Comparison of ENCODE assay signal across 14 cellular contexts in genomic region chr5:99061299-99061698, GRCh38.
DNase-seq lines count a peak whose midpoint lies in the region; ATAC-seq, FAIRE-seq and TF ChIP-seq lines count a peak whose summit lies in the region.
"Had no signal": no experiment of that assay in that cellular context is flagged by ENCODE, and none has a peak within 500 bp of the region (broad histone marks: within the 10 kb centered on the region; RNA-seq: fewer than 3 reads in every experiment).

No MANE protein-coding gene starts in this region.

- intact Hi-C loops in HepG2 (cut with micrococcal nuclease; ENCODE audit: unreplicated experiment): loop anchor here (2.0 kb wide), 1 partner anchor 220 kb away; no protein-coding TSS in a partner anchor
- intact Hi-C loops in right lobe of liver (cut with DNase I): loop anchor here in 1 of 2 donors (5.0 kb wide), 1 partner anchor 154 kb away; no protein-coding TSS in a partner anchor
- intact Hi-C loops in A673 (cut with micrococcal nuclease; ENCODE audit: unreplicated experiment): no loop called here
- intact Hi-C loops in kidney (cut with DNase I): no loop called here

- in situ Hi-C loops in HepG2 (cut with HindIII; ENCODE audit: extremely low pct_ligation_motif_present, low pct_unique_long_range_greater_than_20kb): no loop called here

- 0% methylated on average over 2 of the region's 2 CpGs for WGBS in HepG2 (ENCODE audit: low lambda C conversion rate)
- 63% methylated on average over 1 of the region's 2 CpGs for WGBS in right lobe of liver (ENCODE audit: insufficient coverage, low coverage, low lambda C conversion rate, missing lambda C conversion rate)

- POLR2A ChIA-PET in HepG2 (lab: Yijun Ruan, JAX): no interaction called here
- POLR2A ChIA-PET in WTC11 (lab: Charles Lee): no interaction called here
- POLR2A ChIA-PET in A673 (lab: Charles Lee; ENCODE audit: low non-redundant PET): no interaction called here

- TF ChIP-seq POLR2A in HepG2 (IDR thresholded peaks at IDR 0.05; ENCODE audit: insufficient read depth in 1 of 2, low read depth in 2 of 2, low read length in 2 of 2): no peak
- TF ChIP-seq POLR2A in right lobe of liver (IDR thresholded peaks at IDR 0.05): no peak

- ATAC-seq in HepG2 (peak; percentile 65), right lobe of liver (no peak), WTC11 (peak; percentile 30; the same call in 1 of the 2 replicates), GM18520 (IDR thresholded peaks at IDR 0.05; ENCODE audit: unreplicated experiment) (no peak), GM18861 (IDR thresholded peaks at IDR 0.05; ENCODE audit: unreplicated experiment) (no peak)
- ATAC-seq: activated CD8-positive, alpha-beta memory T cell treated with anti-CD3 and anti-CD28 coated beads, Interleukin-2, amount 10 ng/mL, durations not matched to agents 7 days and 5 days had no signal

- no peak overlapping the region for H3K9ac ChIP-seq in HepG2 (ENCODE audit: insufficient read depth, low read depth, low read length)
- peak overlapping the region; percentile 68 for H3K9ac ChIP-seq in keratinocyte (ENCODE audit: control insufficient read depth, extremely low read depth, insufficient read depth, low read length)
- H3K9ac ChIP-seq in kidney (ENCODE audit: low read length in 2 of 2): no peak overlapping the region

- BruUV-seq in HepG2 (replicated peaks; lab: Mats Ljungman, UMichigan) (no TSS peak), A673 (replicated peaks; lab: Mats Ljungman, UMichigan) (no TSS peak)

- no peaks in the 10 kb centered on the region for H3K27me3 Mint-ChIP-seq in WTC11 (ENCODE audit: low read depth)
- H3K27me3 Mint-ChIP-seq: activated naive CD8-positive, alpha-beta T cell treated with anti-CD3 and anti-CD28 coated beads for 36 hours had no signal

- H3K4me1 ChIP-seq in HepG2 (ENCODE audit: insufficient read depth, low read length): peaks cover 23% of the 10 kb centered on the region
- H3K4me1 ChIP-seq in right lobe of liver: peaks cover 0 to 6% (median 0%) of the 10 kb centered on the region in 4 donors
- H3K4me1 ChIP-seq in keratinocyte (ENCODE audit: control insufficient read depth, extremely low read depth, insufficient read depth, low read length): peaks cover 21% of the 10 kb centered on the region
- peaks cover 3% of the 10 kb centered on the region for H3K4me1 ChIP-seq in A673 (ENCODE audit: insufficient read depth, low read length, poor library complexity, severe bottlenecking)
- no peaks in the 10 kb centered on the region for H3K4me1 ChIP-seq in kidney (ENCODE audit: control insufficient read depth in 1 of 2, insufficient read depth in 1 of 2, low read depth in 1 of 2, low read length in 2 of 2)

- no peak overlapping the region for H3K27ac ChIP-seq in HepG2 (ENCODE audit: extremely low read length, insufficient read depth, low read length)
- H3K27ac ChIP-seq in right lobe of liver: no peak overlapping the region
- H3K27ac ChIP-seq in keratinocyte (ENCODE audit: control insufficient read depth, insufficient read depth, low read length): peak overlapping the region; percentile 94
- no peak overlapping the region for H3K27ac ChIP-seq in A673 (ENCODE audit: low read depth, low read length, poor library complexity, severe bottlenecking)
- no peak overlapping the region for H3K27ac ChIP-seq in kidney (ENCODE audit: low read depth in 2 of 2, low read length in 2 of 2)

- H3K27me3 ChIP-seq in HepG2 (ENCODE audit: control insufficient read depth in 1 of 2, insufficient read depth in 2 of 2, low read length in 2 of 2) (no peaks in the 10 kb centered on the region), right lobe of liver (no peaks in the 10 kb centered on the region), keratinocyte (ENCODE audit: control insufficient read depth, extremely low read depth, insufficient read depth, low read length) (no peaks in the 10 kb centered on the region), A673 (replicated peaks; ENCODE audit: insufficient read depth, low read depth, low read length, poor library complexity) (no peaks in the 10 kb centered on the region)

- H3K4me1 Mint-ChIP-seq in WTC11: no peaks in the 10 kb centered on the region

- H3K9me3 ChIP-seq in HepG2 (ENCODE audit: low read length) (no peaks in the 10 kb centered on the region), right lobe of liver (no peaks in the 10 kb centered on the region), keratinocyte (ENCODE audit: control insufficient read depth, low read depth, low read length) (no peaks in the 10 kb centered on the region), A673 (ENCODE audit: low read depth, low read length, poor library complexity, severe bottlenecking) (no peaks in the 10 kb centered on the region), kidney (ENCODE audit: control insufficient read depth in 1 of 2, low read length in 2 of 2) (no peaks in the 10 kb centered on the region)

- no peaks in the 10 kb centered on the region for H3K36me3 ChIP-seq in HepG2 (replicated peaks in 1 of 2; ENCODE audit: control insufficient read depth in 1 of 2, insufficient read depth in 2 of 2, low read length in 2 of 2)
- H3K36me3 ChIP-seq in right lobe of liver: no peaks in the 10 kb centered on the region
- H3K36me3 ChIP-seq in keratinocyte (ENCODE audit: control insufficient read depth in 2 of 2, extremely low read depth in 1 of 2, insufficient read depth in 2 of 2, low read length in 2 of 2): no peaks in the 10 kb centered on the region
- H3K36me3 ChIP-seq in A673 (ENCODE audit: insufficient read depth, low read length, poor library complexity, severe bottlenecking): no peaks in the 10 kb centered on the region
- H3K36me3 ChIP-seq in kidney (ENCODE audit: control insufficient read depth in 1 of 2, insufficient read depth in 2 of 2, low read length in 2 of 2): no peaks in the 10 kb centered on the region

- H3K36me3 Mint-ChIP-seq in WTC11: no peaks in the 10 kb centered on the region
- H3K36me3 Mint-ChIP-seq: activated CD8-positive, alpha-beta memory T cell treated with anti-CD3 and anti-CD28 coated beads, Interleukin-2, amount 10 ng/mL, durations not matched to agents 7 days and 5 days; activated naive CD8-positive, alpha-beta T cell treated with anti-CD3 and anti-CD28 coated beads for 36 hours had no signal

- H3K27ac Mint-ChIP-seq in WTC11: no peak overlapping the region
- H3K27ac Mint-ChIP-seq: activated CD8-positive, alpha-beta memory T cell treated with anti-CD3 and anti-CD28 coated beads, Interleukin-2, amount 10 ng/mL, durations not matched to agents 7 days and 5 days; activated naive CD8-positive, alpha-beta T cell treated with anti-CD3 and anti-CD28 coated beads for 36 hours had no signal

- H3K9me1 ChIP-seq in keratinocyte (ENCODE audit: control insufficient read depth, extremely low read depth, insufficient read depth, low read length): no peaks in the 10 kb centered on the region

- TF ChIP-seq CTCF in HepG2 (CRISPR knock-in tag; IDR thresholded peaks at IDR 0.05): no peak
- no peak for TF ChIP-seq CTCF in right lobe of liver (IDR thresholded peaks at IDR 0.05)
- no peak for TF ChIP-seq CTCF in WTC11 (IDR thresholded peaks at IDR 0.05)
- TF ChIP-seq CTCF in keratinocyte (optimal IDR thresholded peaks at IDR 0.05 in 1 of 3, IDR thresholded peaks at IDR 0.05 in 1 of 3, conservative IDR thresholded peaks at IDR 0.05 in 1 of 3; ENCODE audit: extremely low read depth in 1 of 3, insufficient read depth in 2 of 3, low read length in 3 of 3): no peak
- no peak for TF ChIP-seq CTCF in A673 (conservative IDR thresholded peaks at IDR 0.05; ENCODE audit: low read depth, low read length)
- TF ChIP-seq CTCF in kidney (IDR thresholded peaks at IDR 0.05; ENCODE audit: borderline replicate concordance, extremely low read depth, insufficient read depth): no peak

- dilution Hi-C loops in keratinocyte (cut with MboI; ENCODE audit: extremely low pct_ligation_motif_present, low sequenced_read_pairs): no loop called here

- TF ChIP-seq EP300 in HepG2 (IDR thresholded peaks at IDR 0.05; ENCODE audit: low read depth in 2 of 2, low read length in 2 of 2) (no peak), HepG2 (CRISPR knock-in tag; IDR thresholded peaks at IDR 0.05; ENCODE audit: borderline replicate concordance) (no peak)

- no peak for FAIRE-seq in HepG2 (lab: Jason Lieb, UNC)
- FAIRE-seq in keratinocyte (lab: Jason Lieb, UNC): no peak
- FAIRE-seq in kidney (lab: Jason Lieb, UNC): no peak

- CTCF ChIA-PET in HepG2 (lab: Yijun Ruan, JAX; ENCODE audit: low intra/inter-chr PET ratio, low total read pairs) (interaction anchor here (1.0 to 2.0 kb wide), 2 partner anchors 156 to 221 kb away, joined by 7 to 28 read pairs; no protein-coding TSS in a partner anchor), WTC11 (lab: Charles Lee) (interaction anchor here (0.9 to 2.1 kb wide), 5 partner anchors 15 to 132 kb away, joined by 3 to 6 read pairs (median 5); no protein-coding TSS in a partner anchor), A673 (lab: Charles Lee) (interaction anchor here (1.2 kb wide), 1 partner anchor 103 kb away, joined by 3 read pairs; no protein-coding TSS in a partner anchor)

- peak overlapping the region; percentile 35; the same call in 1 of the 2 replicates for H3K4me2 ChIP-seq in HepG2 (ENCODE audit: low read depth, low read length)
- peak overlapping the region; percentile 91 for H3K4me2 ChIP-seq in keratinocyte (ENCODE audit: control insufficient read depth, extremely low read depth, insufficient read depth, low read depth, low read length)

- no peaks in the 10 kb centered on the region for H3K79me2 ChIP-seq in HepG2 (ENCODE audit: insufficient read depth, low read length)
- no peaks in the 10 kb centered on the region for H3K79me2 ChIP-seq in keratinocyte (ENCODE audit: control insufficient read depth, insufficient read depth, low read length)

- H3K4me3 ChIP-seq in HepG2 (replicated peaks in 1 of 3; ENCODE audit: insufficient read depth in 1 of 3, low read depth in 2 of 3, low read length in 3 of 3) (no peak overlapping the region), right lobe of liver (no peak overlapping the region), keratinocyte (ENCODE audit: control insufficient read depth in 2 of 3, extremely low read depth in 1 of 3, insufficient read depth in 2 of 3, low read depth in 1 of 3, low read length in 3 of 3) (peak overlapping the region in 2 of 3 experiments; percentile 50 to 60), A673 (ENCODE audit: low read depth, low read length, poor library complexity, severe bottlenecking) (no peak overlapping the region), kidney (ENCODE audit: low read length in 2 of 2) (no peak overlapping the region)
- H3K4me3 ChIP-seq: lung had no signal

- H3K4me3 Mint-ChIP-seq in WTC11: no peak overlapping the region
- H3K4me3 Mint-ChIP-seq: activated CD8-positive, alpha-beta memory T cell treated with anti-CD3 and anti-CD28 coated beads, Interleukin-2, amount 10 ng/mL, durations not matched to agents 7 days and 5 days; activated naive CD8-positive, alpha-beta T cell treated with anti-CD3 and anti-CD28 coated beads for 36 hours had no signal

- H4K20me1 ChIP-seq in HepG2 (ENCODE audit: insufficient read depth, low read length): no peaks in the 10 kb centered on the region
- H4K20me1 ChIP-seq in keratinocyte (ENCODE audit: control insufficient read depth, extremely low read depth, insufficient read depth, low read length): no peaks in the 10 kb centered on the region

- TF ChIP-seq RAD21 in HepG2 (CRISPR knock-in tag; IDR thresholded peaks at IDR 0.05): no peak

- H2AFZ ChIP-seq in HepG2 (ENCODE audit: low read length) (no peak overlapping the region), keratinocyte (ENCODE audit: control insufficient read depth, low read length) (peak overlapping the region; percentile 87)

- H3K9me3 Mint-ChIP-seq in WTC11: no peaks in the 10 kb centered on the region
- H3K9me3 Mint-ChIP-seq: activated naive CD8-positive, alpha-beta T cell treated with anti-CD3 and anti-CD28 coated beads for 36 hours had no signal

- no peak for DNase-seq in HepG2 (ENCODE audit: low spot score)
- no peak for DNase-seq in right lobe of liver
- no peak for DNase-seq in WTC11 (ENCODE audit: low spot score)
- DNase-seq in keratinocyte (ENCODE audit: low read depth, low spot score): no peak
- no peak for DNase-seq in A673 (ENCODE audit: low spot score)
- DNase-seq in kidney: no peak
- DNase-seq: 8988T; activated CD8-positive, alpha-beta memory T cell treated with anti-CD3 and anti-CD28 coated beads, Interleukin-2, amount 10 ng/mL, durations not matched to agents 7 days and 5 days; activated naive CD8-positive, alpha-beta T cell treated with anti-CD3 and anti-CD28 coated beads for 36 hours; cerebellar nuclear complex; NCI-H1694 had no signal

Comparison
In these comparisons a context has a peak if more than half of its experiments do, and no peak if none do; other contexts are left out.
1. ATAC-seq: peak in HepG2 (single experiment) and WTC11 (single experiment); none in right lobe of liver (0 of 4), GM18520 (single experiment) and GM18861 (single experiment).
2. H3K4me3 ChIP-seq: peak in keratinocyte (2 of 3); none in HepG2 (0 of 3), right lobe of liver (0 of 3), A673 (single experiment) and kidney (0 of 2).